17 cellular contexts compared by ENCODE assay signal in the genomic region with DNA sequence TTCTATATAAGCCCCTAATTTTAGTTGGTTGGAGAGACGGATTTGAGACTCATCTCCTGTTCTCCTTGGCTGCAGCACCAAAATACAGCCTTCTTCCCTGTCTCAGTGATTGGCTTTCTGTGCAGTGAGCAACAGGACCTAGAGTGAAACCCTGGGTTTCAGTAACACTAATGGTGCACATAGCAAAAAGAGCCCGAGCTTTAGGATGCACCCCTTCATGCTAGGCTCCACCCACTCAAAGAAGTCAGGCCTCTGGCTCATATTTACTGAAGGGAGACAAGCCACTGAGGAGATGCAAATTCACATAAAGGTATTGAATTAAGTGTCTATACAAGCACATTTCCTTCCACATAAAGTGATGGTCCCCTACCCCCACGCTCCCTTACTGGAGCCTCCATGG.
DNase-seq lines count a peak whose midpoint lies in the region; TF ChIP-seq lines count a peak whose summit lies in the region.
"Had no signal": no experiment of that assay in that cellular context is flagged by ENCODE, and none has a peak within 500 bp of the region (broad histone marks: within the 10 kb centered on the region; RNA-seq: fewer than 3 reads in every experiment).

No MANE protein-coding gene starts in this region.

- H3K27me3 ChIP-seq in Karpas-422 (ENCODE audit: low read length) (no peaks in the 10 kb centered on the region), esophagus muscularis mucosa (no peaks in the 10 kb centered on the region), testis (no peaks in the 10 kb centered on the region)
- H3K27me3 ChIP-seq: BLaER1 had no signal

- no peak for TF ChIP-seq EP300 in esophagus muscularis mucosa (IDR thresholded peaks at IDR 0.05)

- no peak overlapping the region for H3K9ac ChIP-seq in Karpas-422 (ENCODE audit: low read length)
- H3K9ac ChIP-seq: BLaER1 had no signal

- H2AFZ ChIP-seq in Karpas-422 (ENCODE audit: low read length) = no peak overlapping the region
- H2AFZ ChIP-seq: GM23338 had no signal

- no peak overlapping the region for H3K4me3 ChIP-seq in Karpas-422 (ENCODE audit: low read length)
- no peak overlapping the region for H3K4me3 ChIP-seq in esophagus muscularis mucosa
- no peak overlapping the region for H3K4me3 ChIP-seq in testis
- H3K4me3 ChIP-seq: BLaER1, GM23338 had no signal

- TF ChIP-seq POLR2A in esophagus muscularis mucosa (IDR thresholded peaks at IDR 0.05; ENCODE audit: low read depth) (no peak), testis (IDR thresholded peaks at IDR 0.05) (no peak)

- H3K27ac ChIP-seq in Karpas-422 (ENCODE audit: low read length) (no peak overlapping the region), esophagus muscularis mucosa (replicated peaks in 1 of 4) (no peak overlapping the region), testis (no peak overlapping the region)
- H3K27ac ChIP-seq: 22Rv1, BLaER1, C4-2B had no signal

- intact Hi-C loops in esophagus muscularis mucosa (cut with DNase I) (no loop called here), testis (cut with DNase I; ENCODE audit: low total_unique reads) (no loop called here)

- TF ChIP-seq CTCF in esophagus muscularis mucosa (IDR thresholded peaks at IDR 0.05) (no peak), testis (IDR thresholded peaks at IDR 0.05) (no peak)

- no peak overlapping the region for H3K4me2 ChIP-seq in Karpas-422 (ENCODE audit: low read depth, low read length, poor library complexity, severe bottlenecking)
- H3K4me2 ChIP-seq: BLaER1, GM23338 had no signal

- no peaks in the 10 kb centered on the region for H3K79me2 ChIP-seq in Karpas-422 (ENCODE audit: low read length)

- no peaks in the 10 kb centered on the region for H3K9me3 ChIP-seq in Karpas-422 (ENCODE audit: low read length)
- no peaks in the 10 kb centered on the region for H3K9me3 ChIP-seq in esophagus muscularis mucosa
- H3K9me3 ChIP-seq in testis = no peaks in the 10 kb centered on the region
- H3K9me3 ChIP-seq: BLaER1, Caco-2 had no signal

- DNase-seq in NCI-H526 (lab: John Stamatoyannopoulos, UW) (peak; percentile 10 to 40), NCI-H526 treated with DMSO at 0.1 percent for 48 hours (lab: John Stamatoyannopoulos, UW) (no peak), Karpas-422 (peak; percentile 44), esophagus muscularis mucosa (ENCODE audit: extremely low spot score) (peak; percentile 47), testis (no peak), SKM-1 (lab: John Stamatoyannopoulos, UW; ENCODE audit: unreplicated experiment) (no peak), cortex of kidney (lab: John Stamatoyannopoulos, UW) (no peak)
- DNase-seq: Caco-2; CD4-positive, CD25-positive, alpha-beta regulatory T cell; CD8-positive, alpha-beta T cell; DMS153; DND-41; H9 had no signal

- H3K36me3 ChIP-seq in Karpas-422 (ENCODE audit: insufficient read depth, low read length) (no peaks in the 10 kb centered on the region), esophagus muscularis mucosa (no peaks in the 10 kb centered on the region), testis (ENCODE audit: low read depth, missing control alignments) (no peaks in the 10 kb centered on the region)
- H3K36me3 ChIP-seq: BLaER1 had no signal

- 83% methylated on average over 3 of the region's 3 CpGs for WGBS in esophagus muscularis mucosa
- 82 to 93% methylated on average over 3 of the region's 3 CpGs for WGBS in testis, 2 donors

- no peaks in the 10 kb centered on the region for H3K9me2 ChIP-seq in Karpas-422 (replicated peaks; ENCODE audit: insufficient read depth, low read length)

- H3K4me1 ChIP-seq in Karpas-422 (ENCODE audit: low read length) (peaks cover 3% of the 10 kb centered on the region; the same call in 1 of the 2 replicates), esophagus muscularis mucosa (no peaks in the 10 kb centered on the region), testis (no peaks in the 10 kb centered on the region)
- H3K4me1 ChIP-seq: BLaER1, Caco-2 had no signal

- no peaks in the 10 kb centered on the region for H4K20me1 ChIP-seq in Karpas-422 (ENCODE audit: insufficient read depth, low read depth, low read length)
- H4K20me1 ChIP-seq: BLaER1 had no signal

Comparison
In these comparisons a context has a peak if more than half of its experiments do, and no peak if none do; other contexts are left out.
1. DNase-seq: peak in NCI-H526 (2 of 2), Karpas-422 (single experiment) and esophagus muscularis mucosa (single experiment); none in NCI-H526 treated with DMSO at 0.1 percent for 48 hours (single experiment), testis (single experiment), SKM-1 (single experiment) and cortex of kidney (single experiment).